In genomic region chr16:82152641-82153094, GRCh38 we compare ENCODE assay signal across 21 cellular contexts. TPM values are rescaled to one million over a fixed set of nuclear protein-coding genes. Genes with fewer than 3 reads are reported as not detected.
DNase-seq lines count a peak whose midpoint lies in the region; ATAC-seq, FAIRE-seq and TF ChIP-seq lines count a peak whose summit lies in the region.
"Had no signal": no experiment of that assay in that cellular context is flagged by ENCODE, and none has a peak within 500 bp of the region (broad histone marks: within the 10 kb centered on the region; RNA-seq: fewer than 3 reads in every experiment).

No MANE protein-coding gene starts in this region.

- H3K4me3 ChIP-seq in HepG2 (replicated peaks in 1 of 3; ENCODE audit: insufficient read depth in 1 of 3, low read depth in 2 of 3, low read length in 3 of 3): no peak overlapping the region
- no peak overlapping the region for H3K4me3 ChIP-seq in right lobe of liver
- no peak overlapping the region for H3K4me3 ChIP-seq in Panc1 (ENCODE audit: low read depth in 2 of 2, low read length in 2 of 2)
- no peak overlapping the region for H3K4me3 ChIP-seq in hepatocyte
- no peak overlapping the region for H3K4me3 ChIP-seq in heart right ventricle
- H3K4me3 ChIP-seq: coronary artery, esophagus squamous epithelium, left lung, upper lobe of right lung had no signal

- POLR2A ChIA-PET in HepG2 (lab: Yijun Ruan, JAX): interaction anchor here (3.3 kb wide), 1 partner anchor 17 kb away, joined by 12 read pairs; the partner anchor contains the start of gene MPHOSPH6
- POLR2A ChIA-PET in Panc1 (lab: Charles Lee): interaction anchor here (0.6 kb wide), 1 partner anchor 1063 kb away, joined by 4 read pairs; no protein-coding TSS in a partner anchor

- no peak overlapping the region for H3K4me2 ChIP-seq in HepG2 (ENCODE audit: low read depth, low read length)
- H3K4me2 ChIP-seq in hepatocyte: peak overlapping the region; percentile 64

- H4K20me1 ChIP-seq in HepG2 (ENCODE audit: insufficient read depth, low read length) (no peaks in the 10 kb centered on the region), hepatocyte (ENCODE audit: insufficient read depth, poor library complexity, severe bottlenecking) (no peaks in the 10 kb centered on the region)

- H3K27me3 ChIP-seq in HepG2 (ENCODE audit: control insufficient read depth in 1 of 2, insufficient read depth in 2 of 2, low read length in 2 of 2) (no peaks in the 10 kb centered on the region), right lobe of liver (no peaks in the 10 kb centered on the region), Panc1 (ENCODE audit: control insufficient read depth, insufficient read depth, low read length) (no peaks in the 10 kb centered on the region), hepatocyte (no peaks in the 10 kb centered on the region), heart right ventricle (no peaks in the 10 kb centered on the region)
- H3K27me3 ChIP-seq: esophagus squamous epithelium, left lung, upper lobe of right lung had no signal

- intact Hi-C loops in HepG2 (cut with micrococcal nuclease; ENCODE audit: unreplicated experiment): no loop called here
- intact Hi-C loops in right lobe of liver (cut with DNase I): no loop called here
- intact Hi-C loops in Panc1 (cut with micrococcal nuclease; ENCODE audit: unreplicated experiment): no loop called here
- intact Hi-C loops in heart right ventricle (cut with DNase I): no loop called here

- peaks cover 7 to 66% of the 10 kb centered on the region in 2 experiments for H3K36me3 ChIP-seq in HepG2 (replicated peaks in 1 of 2; ENCODE audit: control insufficient read depth in 1 of 2, insufficient read depth in 2 of 2, low read length in 2 of 2)
- H3K36me3 ChIP-seq in right lobe of liver: peaks cover 0 to 12% (median 3%) of the 10 kb centered on the region in 4 donors
- H3K36me3 ChIP-seq in Panc1 (ENCODE audit: control insufficient read depth, insufficient read depth, low read length): peaks cover 7% of the 10 kb centered on the region
- H3K36me3 ChIP-seq in hepatocyte (replicated peaks; ENCODE audit: insufficient read depth, low read depth): no peaks in the 10 kb centered on the region
- H3K36me3 ChIP-seq in heart right ventricle: peaks cover 0 to 63% (median 9%) of the 10 kb centered on the region in 9 donors

- no peak for ATAC-seq in HepG2
- ATAC-seq in right lobe of liver: no peak
- ATAC-seq in Panc1: peak; percentile 95
- ATAC-seq in heart right ventricle: no peak
- ATAC-seq in HG02970 (IDR thresholded peaks at IDR 0.05; ENCODE audit: low FRiP score, unreplicated experiment): no peak
- no peak for ATAC-seq in HG03045 (IDR thresholded peaks at IDR 0.05; ENCODE audit: unreplicated experiment)
- ATAC-seq in HG02852 (IDR thresholded peaks at IDR 0.05; ENCODE audit: unreplicated experiment): no peak
- ATAC-seq: activated T-cell treated with anti-CD3 and anti-CD28 coated beads, Interleukin-2, amount 50 U/mL, for 4 hours; left lung; naive thymus-derived CD4-positive, alpha-beta T cell; upper lobe of right lung had no signal

- no peak overlapping the region for H2AFZ ChIP-seq in HepG2 (ENCODE audit: low read length)
- no peak overlapping the region for H2AFZ ChIP-seq in hepatocyte

- H3K9me3 ChIP-seq in HepG2 (ENCODE audit: low read length) (no peaks in the 10 kb centered on the region), right lobe of liver (no peaks in the 10 kb centered on the region), Panc1 (ENCODE audit: control insufficient read depth, insufficient read depth, low read depth, low read length) (no peaks in the 10 kb centered on the region), hepatocyte (ENCODE audit: low read depth) (no peaks in the 10 kb centered on the region), heart right ventricle (peaks cover 0 to 12% (median 0%) of the 10 kb centered on the region in 11 donors)
- H3K9me3 ChIP-seq: esophagus squamous epithelium, left lung, upper lobe of right lung had no signal

- FAIRE-seq in HepG2 (lab: Jason Lieb, UNC): no peak
- FAIRE-seq: H1 had no signal

- no peaks in the 10 kb centered on the region for H3K9me2 ChIP-seq in hepatocyte (replicated peaks; ENCODE audit: insufficient read depth)

- peak; percentile 20 for DNase-seq in HepG2 (ENCODE audit: low spot score)
- no peak for DNase-seq in right lobe of liver
- no peak for DNase-seq in Panc1 (ENCODE audit: low read depth, low spot score)
- DNase-seq in hepatocyte (ENCODE audit: low spot score): peak; percentile 72
- DNase-seq in heart right ventricle: no peak
- DNase-seq: ACHN; activated T-cell treated with anti-CD3 and anti-CD28 coated beads, Interleukin-2, amount 50 U/mL, for 4 hours; COR-L47; esophagus squamous epithelium; left lung; naive thymus-derived CD4-positive, alpha-beta T cell; retina; SHP77; stimulated activated CD4-positive, alpha-beta T cell treated with anti-CD3 and anti-CD28 coated beads, Interleukin-4, amount 100 ng/mL, for 24 hours; T-helper 9 cell; upper lobe of right lung had no signal

- H3K79me2 ChIP-seq in HepG2 (ENCODE audit: insufficient read depth, low read length) (peaks cover 15% of the 10 kb centered on the region), hepatocyte (peaks cover 42% of the 10 kb centered on the region)

- TF ChIP-seq RAD21 in HepG2 (CRISPR knock-in tag; IDR thresholded peaks at IDR 0.05): no peak

- in situ Hi-C loops in HepG2 (cut with HindIII; ENCODE audit: extremely low pct_ligation_motif_present, low pct_unique_long_range_greater_than_20kb): no loop called here
- in situ Hi-C loops in Panc1 (cut with HindIII; ENCODE audit: low pct_unique_long_range_greater_than_20kb, low sequenced_read_pairs): no loop called here

- H3K4me1 ChIP-seq in HepG2 (ENCODE audit: insufficient read depth, low read length) (peaks cover 8% of the 10 kb centered on the region; the same call in 1 of the 2 replicates), right lobe of liver (peaks cover 0 to 5% (median 0%) of the 10 kb centered on the region in 4 donors), Panc1 (ENCODE audit: control insufficient read depth, insufficient read depth, low read length) (peaks cover 19% of the 10 kb centered on the region), hepatocyte (ENCODE audit: insufficient read depth) (peaks cover 14% of the 10 kb centered on the region), heart right ventricle (peaks cover 0 to 9% (median 0%) of the 10 kb centered on the region in 9 donors)

- H3K9ac ChIP-seq in HepG2 (ENCODE audit: insufficient read depth, low read depth, low read length): no peak overlapping the region

- 87% methylated on average over 8 of the region's 8 CpGs for WGBS in HepG2 (ENCODE audit: low lambda C conversion rate)
- 92% methylated on average over 8 of the region's 8 CpGs for WGBS in right lobe of liver (ENCODE audit: insufficient coverage, low coverage, low lambda C conversion rate, missing lambda C conversion rate)
- WGBS in hepatocyte (ENCODE audit: low lambda C conversion rate, missing lambda C conversion rate): 38% methylated on average over 8 of the region's 8 CpGs
- 81 to 94% methylated on average over 8 of the region's 8 CpGs for WGBS in heart right ventricle, 2 donors

- TF ChIP-seq EP300 in HepG2 (IDR thresholded peaks at IDR 0.05; ENCODE audit: low read depth in 2 of 2, low read length in 2 of 2) (no peak), HepG2 (CRISPR knock-in tag; IDR thresholded peaks at IDR 0.05; ENCODE audit: borderline replicate concordance) (no peak)

- no TSS peak for BruUV-seq in HepG2 (replicated peaks; lab: Mats Ljungman, UMichigan)
- BruUV-seq in Panc1 (replicated peaks; lab: Mats Ljungman, UMichigan): no TSS peak

- H3K27ac ChIP-seq in HepG2 (ENCODE audit: extremely low read length, insufficient read depth, low read length): no peak overlapping the region
- no peak overlapping the region for H3K27ac ChIP-seq in right lobe of liver
- H3K27ac ChIP-seq in Panc1 (ENCODE audit: low read length): peak overlapping the region; percentile 88
- peak overlapping the region; percentile 80 for H3K27ac ChIP-seq in hepatocyte
- H3K27ac ChIP-seq in heart right ventricle: no peak overlapping the region
- H3K27ac ChIP-seq: coronary artery, esophagus squamous epithelium, left lung, upper lobe of right lung had no signal

- CTCF ChIA-PET in HepG2 (lab: Yijun Ruan, JAX; ENCODE audit: low intra/inter-chr PET ratio, low total read pairs) (no interaction called here), Panc1 (lab: Charles Lee) (no interaction called here)

- no peak for TF ChIP-seq CTCF in HepG2 (CRISPR knock-in tag; IDR thresholded peaks at IDR 0.05)
- no peak for TF ChIP-seq CTCF in right lobe of liver (IDR thresholded peaks at IDR 0.05)
- no peak for TF ChIP-seq CTCF in Panc1 (IDR thresholded peaks at IDR 0.05)
- no peak for TF ChIP-seq CTCF in hepatocyte (IDR thresholded peaks at IDR 0.05; ENCODE audit: poor library complexity)
- TF ChIP-seq CTCF in heart right ventricle (IDR thresholded peaks at IDR 0.05): no peak

- TF ChIP-seq POLR2A in HepG2 (IDR thresholded peaks at IDR 0.05; ENCODE audit: insufficient read depth in 1 of 2, low read depth in 2 of 2, low read length in 2 of 2): no peak
- no peak for TF ChIP-seq POLR2A in right lobe of liver (IDR thresholded peaks at IDR 0.05)

RNA-seq across cellular contexts. Expression of gene MPHOSPH6, which starts 17.4 kb away (rescaled TPM):
- total RNA-seq in HepG2 (2016; rRNA removed; fragmentation: Illumina TruSeq; extraction: Trizol) (76.4 and 96.7 TPM in 2 replicates), right lobe of liver (10 to 100 TPM in 3 of 6 experiments, 1 to 10 TPM in 3; 5.0 to 22.1 (median 9.4) TPM), Panc1 (2021; ENCODE audit: unreplicated experiment) (36.7 TPM), hepatocyte (38.4 and 47.1 TPM in 2 replicates), heart right ventricle (10 to 100 TPM in 7 of 10 donors, 1 to 10 TPM in 3; 7.0 to 12.2 (median 10.7) TPM)
- 20.4 and 20.5 TPM in 2 replicates for total RNA-seq in HepG2 (2016; cell fraction: cytosol; rRNA removed; fragmentation: Illumina TruSeq; extraction: Trizol; ENCODE audit: low read depth)
- total RNA-seq in HepG2 (2016; cell fraction: insoluble cytoplasmic fraction; rRNA removed; fragmentation: Illumina TruSeq; extraction: Trizol): 74.6 and 97.7 TPM in 2 replicates
- 27.4 and 30.3 TPM in 2 replicates for total RNA-seq in HepG2 (2016; cell fraction: membrane; rRNA removed; fragmentation: Illumina TruSeq; extraction: Trizol)
- total RNA-seq in HepG2 (2016; cell fraction: nucleus; rRNA removed; fragmentation: Illumina TruSeq; extraction: Trizol): 74.3 and 90.0 TPM in 2 replicates
- polyA plus RNA-seq in HepG2 (2011; rRNA removed) (16.5 and 28.4 TPM in 2 replicates), hepatocyte (44.3 and 47.0 TPM in 2 replicates), heart right ventricle (10 to 100 TPM; 11.4 to 15.2 TPM)
- polyA plus RNA-seq in HepG2 (2011; cell fraction: cytosol; rRNA removed): 8.3 and 14.2 TPM in 2 replicates
- polyA plus RNA-seq in HepG2 (2011; cell fraction: nucleus; rRNA removed): 15.0 and 24.4 TPM in 2 replicates
- 28.5 and 32.4 TPM in 2 replicates for polyA plus RNA-seq in HepG2 (2012)
- polyA plus RNA-seq in HepG2 (2016; cell fraction: cytosol; fragmentation: Illumina TruSeq; extraction: Trizol; ENCODE audit: low read depth): 16.9 and 21.1 TPM in 2 replicates
- polyA plus RNA-seq in HepG2 (2016; cell fraction: insoluble cytoplasmic fraction; fragmentation: Illumina TruSeq; extraction: Trizol; ENCODE audit: low read depth): 137 and 158 TPM in 2 replicates
- polyA plus RNA-seq in HepG2 (2016; cell fraction: membrane; fragmentation: Illumina TruSeq; extraction: Trizol; ENCODE audit: low read depth): 27.4 and 29.7 TPM in 2 replicates
- polyA plus RNA-seq in HepG2 (2016; cell fraction: nucleus; fragmentation: Illumina TruSeq; extraction: Trizol; ENCODE audit: insufficient read depth, low read depth): 113 and 119 TPM in 2 replicates
- 2.7 and 3.5 TPM in 2 replicates for polyA minus RNA-seq in HepG2 (2011; rRNA and poly(A)+ RNA removed; ENCODE audit: low replicate concordance)
- polyA minus RNA-seq in HepG2 (2011; cell fraction: cytosol; rRNA and poly(A)+ RNA removed): 8.9 and 10.0 TPM in 2 replicates
- polyA minus RNA-seq in HepG2 (2011; cell fraction: nucleus; rRNA and poly(A)+ RNA removed): 62.7 and 63.1 TPM in 2 replicates
- 27.0 TPM for polyA plus RNA-seq in Panc1 (2012; ENCODE audit: insufficient read length)

Comparison
In these comparisons a context has a peak if more than half of its experiments do, and no peak if none do; other contexts are left out.
1. DNase-seq: peak in HepG2 (single experiment) and hepatocyte (single experiment); none in right lobe of liver (0 of 3), Panc1 (single experiment) and heart right ventricle (0 of 2).
2. H3K27ac ChIP-seq: peak in Panc1 (single experiment) and hepatocyte (single experiment); none in HepG2 (single experiment), right lobe of liver (0 of 3) and heart right ventricle (0 of 10).